ENCODE assay signal across 1 cellular context in the genomic region with DNA sequence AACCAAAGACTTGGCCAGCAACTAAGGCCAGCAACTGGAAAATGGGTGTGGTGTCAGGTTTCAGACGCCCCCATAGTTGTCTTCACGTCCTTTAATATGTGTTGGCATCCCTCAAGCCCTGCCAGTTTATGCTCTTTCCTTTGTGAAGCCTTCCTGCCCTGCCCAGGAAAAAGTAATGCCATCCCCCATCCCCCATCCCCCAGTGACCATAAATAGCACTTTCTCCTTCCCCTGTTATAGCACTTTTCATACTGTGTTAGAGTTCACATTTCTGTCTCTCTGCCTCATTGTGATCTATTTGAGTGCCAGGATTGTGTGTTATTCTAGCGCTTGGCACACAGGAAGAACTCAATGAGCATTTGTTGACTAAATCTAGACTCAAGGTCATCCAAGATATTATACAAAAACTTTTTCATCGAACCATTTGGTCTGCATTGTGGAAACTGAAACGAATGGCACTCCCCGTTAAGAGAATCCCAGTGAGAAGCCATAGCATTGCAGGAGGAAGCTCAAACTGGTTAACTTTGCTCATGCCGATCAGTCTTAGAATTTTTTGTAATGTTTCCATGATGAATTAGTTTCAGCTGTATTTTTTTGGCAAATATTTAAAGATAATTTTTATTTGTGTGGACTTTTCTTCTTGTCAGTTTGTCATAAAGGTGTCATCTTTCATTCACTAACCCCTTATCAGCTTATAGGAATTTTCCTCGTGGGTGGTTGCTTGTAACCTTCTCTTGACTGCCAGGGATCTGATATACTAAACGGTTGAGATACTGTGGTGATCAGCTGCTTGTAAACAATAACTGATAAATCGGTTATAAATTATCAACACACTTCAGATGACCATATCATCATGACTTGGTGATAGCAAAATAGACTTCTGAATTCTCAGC.
A peak's percentile ranks its signal among the peaks of the same experiment; 100 is the strongest.
TF ChIP-seq lines count a peak whose summit lies in the region.

No MANE protein-coding gene starts in this region.

TF ChIP-seq in H1, 55 proteins besides CTCF, POLR2A, EP300 and RAD21:
- TF ChIP-seq TAF1 (IDR thresholded peaks at IDR 0.05; ENCODE audit: low read depth, low read length) = no peak
- TF ChIP-seq GABPA (IDR thresholded peaks at IDR 0.05; ENCODE audit: borderline replicate concordance, insufficient read depth, low read length) = no peak
- no peak for TF ChIP-seq CBX8 (IDR thresholded peaks at IDR 0.05; ENCODE audit: borderline replicate concordance, low read depth, low read length)
- TF ChIP-seq EGR1 (IDR thresholded peaks at IDR 0.05; ENCODE audit: borderline replicate concordance, low read depth, low read length) = peak; percentile 38; the same call in 1 of the 2 replicates
